14 cellular contexts compared by ENCODE assay signal in genomic region chr7:139033346-139034114, GRCh38. TPM values are rescaled to one million over a fixed set of nuclear protein-coding genes. Genes with fewer than 3 reads are reported as not detected.
DNase-seq lines count a peak whose midpoint lies in the region; ATAC-seq and TF ChIP-seq lines count a peak whose summit lies in the region.
"Had no signal": no experiment of that assay in that cellular context is flagged by ENCODE, and none has a peak within 500 bp of the region (broad histone marks: within the 10 kb centered on the region; RNA-seq: fewer than 3 reads in every experiment).

No MANE protein-coding gene starts in this region.

- H3K4me1 ChIP-seq in PC-3 (ENCODE audit: insufficient read depth, low read length): peaks cover 25% of the 10 kb centered on the region

- H3K9me2 ChIP-seq in PC-3 (replicated peaks; ENCODE audit: low read length): no peaks in the 10 kb centered on the region; the same call in 1 of the 2 replicates

- peak overlapping the region; percentile 77 for H3K27ac Mint-ChIP-seq in stimulated activated memory B cell treated with anti-CD40 and anti-IgM and Interleukin-4, amounts not matched to agents 10 μg/mL and 1 μg/mL and 100 μg/mL, for 72 hours
- H3K27ac Mint-ChIP-seq: T-helper 17 cell had no signal

- BruUV-seq in PC-3 (replicated peaks; lab: Mats Ljungman, UMichigan): no TSS peak

- H3K36me3 ChIP-seq in PC-3 (ENCODE audit: low read depth, low read length): peaks cover 35% of the 10 kb centered on the region

- peak; percentile 51 for DNase-seq in activated CD8-positive, alpha-beta memory T cell treated with anti-CD3 and anti-CD28 coated beads for 24 hours
- no peak for DNase-seq in activated CD8-positive, alpha-beta memory T cell treated with anti-CD3 and anti-CD28 coated beads, Interleukin-2, amount 50 U/mL, for 4 hours
- DNase-seq in PC-3 (peak; percentile 55), epithelial cell of proximal tubule (ENCODE audit: low read depth) (peak; percentile 61)
- DNase-seq in stimulated activated CD4-positive, alpha-beta T cell treated with anti-CD3 and anti-CD28 coated beads, Interleukin-2, amount 100 ng/mL, for 24 hours: no peak
- DNase-seq: activated effector memory CD4-positive, alpha-beta T cell treated with Interleukin-2 at 50 U/mL for 16 hours; naive thymus-derived CD8-positive, alpha-beta T cell; NCI-H2029; RPMI8226; stimulated activated CD4-positive, alpha-beta T cell treated with anti-CD3 and anti-CD28 coated beads, Interleukin-15, amount 100 ng/mL, for 24 hours; T-helper 17 cell had no signal

- CTCF ChIA-PET in PC-3 (lab: Charles Lee): no interaction called here

- peak overlapping the region; percentile 98 for H3K4me2 ChIP-seq in PC-3 (ENCODE audit: low read length)

- H2AFZ ChIP-seq in PC-3 (ENCODE audit: low read length): no peak overlapping the region

- peaks cover 19% of the 10 kb centered on the region for H3K4me1 Mint-ChIP-seq in stimulated activated memory B cell treated with anti-CD40 and anti-IgM and Interleukin-4, amounts not matched to agents 10 μg/mL and 1 μg/mL and 100 μg/mL, for 72 hours

- no peaks in the 10 kb centered on the region for H3K27me3 Mint-ChIP-seq in stimulated activated memory B cell treated with anti-CD40 and anti-IgM and Interleukin-4, amounts not matched to agents 10 μg/mL and 1 μg/mL and 100 μg/mL, for 72 hours
- H3K27me3 Mint-ChIP-seq: T-helper 17 cell had no signal

- H3K9me3 ChIP-seq in PC-3 (ENCODE audit: low read length): no peaks in the 10 kb centered on the region

- H3K36me3 Mint-ChIP-seq in stimulated activated memory B cell treated with anti-CD40 and anti-IgM and Interleukin-4, amounts not matched to agents 10 μg/mL and 1 μg/mL and 100 μg/mL, for 72 hours: peaks cover 15% of the 10 kb centered on the region
- H3K36me3 Mint-ChIP-seq: naive thymus-derived CD8-positive, alpha-beta T cell had no signal

- H3K4me3 Mint-ChIP-seq in stimulated activated memory B cell treated with anti-CD40 and anti-IgM and Interleukin-4, amounts not matched to agents 10 μg/mL and 1 μg/mL and 100 μg/mL, for 72 hours: no peak overlapping the region

- peak overlapping the region; percentile 28 for H3K9ac ChIP-seq in PC-3 (ENCODE audit: low read length)

- POLR2A ChIA-PET in PC-3 (lab: Charles Lee; ENCODE audit: unreplicated experiment): no interaction called here

- TF ChIP-seq CTCF in PC-3 (conservative IDR thresholded peaks at IDR 0.05; ENCODE audit: low read depth, low read length) (no peak), epithelial cell of proximal tubule (conservative IDR thresholded peaks at IDR 0.05; ENCODE audit: low read depth, low read length) (no peak)

- intact Hi-C loops in PC-3 (cut with micrococcal nuclease): no loop called here

- peak overlapping the region; percentile 78 for H3K27ac ChIP-seq in PC-3 (ENCODE audit: low read length)

- peaks cover 49% of the 10 kb centered on the region for H3K79me2 ChIP-seq in PC-3 (ENCODE audit: low read length)

- H3K27me3 ChIP-seq in PC-3 (ENCODE audit: low read length): no peaks in the 10 kb centered on the region

- peaks cover 13% of the 10 kb centered on the region for H4K20me1 ChIP-seq in PC-3 (ENCODE audit: low read length)

- no peaks in the 10 kb centered on the region for H3F3A ChIP-seq in PC-3 (ENCODE audit: low read length, unreplicated experiment)

- ATAC-seq in PC-3: peak; percentile 9; the same call in 1 of the 2 replicates
- ATAC-seq in stimulated activated memory B cell treated with anti-CD40 and anti-IgM and Interleukin-4, amounts not matched to agents 10 μg/mL and 1 μg/mL and 100 μg/mL, for 72 hours: no peak
- ATAC-seq in HG03432 (IDR thresholded peaks at IDR 0.05; ENCODE audit: unreplicated experiment): no peak
- ATAC-seq in GM19455 (IDR thresholded peaks at IDR 0.05; ENCODE audit: unreplicated experiment): no peak
- ATAC-seq: naive thymus-derived CD8-positive, alpha-beta T cell; T-helper 17 cell had no signal

- no peaks in the 10 kb centered on the region for H3K9me3 Mint-ChIP-seq in stimulated activated memory B cell treated with anti-CD40 and anti-IgM and Interleukin-4, amounts not matched to agents 10 μg/mL and 1 μg/mL and 100 μg/mL, for 72 hours
- H3K9me3 Mint-ChIP-seq: naive thymus-derived CD8-positive, alpha-beta T cell had no signal

- H3K4me3 ChIP-seq in PC-3 (ENCODE audit: low read length) (peak overlapping the region; percentile 94), epithelial cell of proximal tubule (ENCODE audit: low read depth, low read length) (no peak overlapping the region)

RNA-seq across cellular contexts. Expression of gene ZC3HAV1L, which starts 2.3 kb away (rescaled TPM):
- total RNA-seq in PC-3 (2014; rRNA removed): 8.2 and 8.7 TPM in 2 replicates
- total RNA-seq in epithelial cell of proximal tubule: 15.8 and 39.3 TPM in 2 replicates

RNA-seq across cellular contexts. Expression of gene KIAA1549, which starts 52.3 kb away (rescaled TPM):
- 7.5 and 8.2 TPM in 2 replicates for total RNA-seq in PC-3 (2014; rRNA removed)
- 1.8 and 4.3 TPM in 2 replicates for total RNA-seq in epithelial cell of proximal tubule

Comparison
In these comparisons a context has a peak if more than half of its experiments do, and no peak if none do; other contexts are left out.
1. DNase-seq: peak in activated CD8-positive, alpha-beta memory T cell treated with anti-CD3 and anti-CD28 coated beads for 24 hours (single experiment), PC-3 (single experiment) and epithelial cell of proximal tubule (single experiment); none in activated CD8-positive, alpha-beta memory T cell treated with anti-CD3 and anti-CD28 coated beads, Interleukin-2, amount 50 U/mL, for 4 hours (single experiment) and stimulated activated CD4-positive, alpha-beta T cell treated with anti-CD3 and anti-CD28 coated beads, Interleukin-2, amount 100 ng/mL, for 24 hours (0 of 2).